ENCODE assay signal across 9 cellular contexts in genomic region chr4:22962186-22962786, GRCh38.
DNase-seq lines count a peak whose midpoint lies in the region; ATAC-seq, FAIRE-seq and TF ChIP-seq lines count a peak whose summit lies in the region.
"Had no signal": no experiment of that assay in that cellular context is flagged by ENCODE, and none has a peak within 500 bp of the region (broad histone marks: within the 10 kb centered on the region; RNA-seq: fewer than 3 reads in every experiment).

No MANE protein-coding gene starts in this region.

- TF ChIP-seq CTCF in D721Med (IDR thresholded peaks at IDR 0.05; ENCODE audit: insufficient read depth, missing control alignments) = peak; percentile 37
- peak; percentile 62 for TF ChIP-seq CTCF in astrocyte of the spinal cord (IDR thresholded peaks at IDR 0.05; ENCODE audit: low read depth, low read length)

- no peaks in the 10 kb centered on the region for H3K36me3 Mint-ChIP-seq in stimulated activated effector memory CD8-positive, alpha-beta T cell treated with anti-CD3 and anti-CD28 coated beads, Interleukin-12 subunit alpha, Interleukin-12 subunit beta, amount 100 ng/mL, for 72 hours

- peaks cover 22% of the 10 kb centered on the region for H3K9me3 Mint-ChIP-seq in stimulated activated effector memory CD8-positive, alpha-beta T cell treated with anti-CD3 and anti-CD28 coated beads, Interleukin-12 subunit alpha, Interleukin-12 subunit beta, amount 100 ng/mL, for 72 hours

- in situ Hi-C loops in astrocyte of the spinal cord (cut with HindIII; ENCODE audit: low sequenced_read_pairs) = no loop called here

- FAIRE-seq in D721Med (lab: Jason Lieb, UNC) = no peak

- DNase-seq in D721Med (ENCODE audit: insufficient read length, low spot score) = no peak
- peak; percentile 6 for DNase-seq in KG1 (lab: John Stamatoyannopoulos, UW)
- DNase-seq in astrocyte of the spinal cord (ENCODE audit: low read depth, low spot score) = peak; percentile 52
- DNase-seq in medulla oblongata (ENCODE audit: extremely low spot score) = peak; percentile 41
- no peak for DNase-seq in effector CD4-positive, alpha-beta T cell
- no peak for DNase-seq in NCI-H1048 (lab: John Stamatoyannopoulos, UW)
- DNase-seq in COLO668 (lab: John Stamatoyannopoulos, UW; ENCODE audit: unreplicated experiment) = no peak
- no peak for DNase-seq in stimulated activated effector memory CD8-positive, alpha-beta T cell treated with anti-CD3 and anti-CD28 coated beads, Interleukin-12 subunit alpha, Interleukin-12 subunit beta, amount 100 ng/mL, for 72 hours (ENCODE audit: low spot score in 2 of 2)

- H3K4me3 Mint-ChIP-seq in stimulated activated effector memory CD8-positive, alpha-beta T cell treated with anti-CD3 and anti-CD28 coated beads, Interleukin-12 subunit alpha, Interleukin-12 subunit beta, amount 100 ng/mL, for 72 hours = no peak overlapping the region
- H3K4me3 Mint-ChIP-seq: activated T-helper 17 cell treated with anti-CD3 and anti-CD28 coated beads, Interleukin-2, amount 50 U/mL, for 72 hours had no signal

- ATAC-seq in stimulated activated effector memory CD8-positive, alpha-beta T cell treated with anti-CD3 and anti-CD28 coated beads, Interleukin-12 subunit alpha, Interleukin-12 subunit beta, amount 100 ng/mL, for 72 hours = no peak
- ATAC-seq: activated T-helper 17 cell treated with anti-CD3 and anti-CD28 coated beads, Interleukin-2, amount 50 U/mL, for 72 hours had no signal

- H3K4me1 Mint-ChIP-seq in stimulated activated effector memory CD8-positive, alpha-beta T cell treated with anti-CD3 and anti-CD28 coated beads, Interleukin-12 subunit alpha, Interleukin-12 subunit beta, amount 100 ng/mL, for 72 hours = no peaks in the 10 kb centered on the region
- H3K4me1 Mint-ChIP-seq: activated T-helper 17 cell treated with anti-CD3 and anti-CD28 coated beads, Interleukin-2, amount 50 U/mL, for 72 hours had no signal

- H3K27ac Mint-ChIP-seq in stimulated activated effector memory CD8-positive, alpha-beta T cell treated with anti-CD3 and anti-CD28 coated beads, Interleukin-12 subunit alpha, Interleukin-12 subunit beta, amount 100 ng/mL, for 72 hours = no peak overlapping the region
- H3K27ac Mint-ChIP-seq: activated T-helper 17 cell treated with anti-CD3 and anti-CD28 coated beads, Interleukin-2, amount 50 U/mL, for 72 hours had no signal

- H3K4me3 ChIP-seq in astrocyte of the spinal cord (ENCODE audit: low read depth, low read length) = no peak overlapping the region

Comparison
In these comparisons a context has a peak if more than half of its experiments do, and no peak if none do; other contexts are left out.
1. DNase-seq: peak in KG1 (single experiment), astrocyte of the spinal cord (single experiment) and medulla oblongata (single experiment); none in D721Med (single experiment), effector CD4-positive, alpha-beta T cell (single experiment), NCI-H1048 (single experiment), COLO668 (single experiment) and stimulated activated effector memory CD8-positive, alpha-beta T cell treated with anti-CD3 and anti-CD28 coated beads, Interleukin-12 subunit alpha, Interleukin-12 subunit beta, amount 100 ng/mL, for 72 hours (0 of 2).